In genomic region chr16:693766-694165, GRCh38 we compare ENCODE assay signal across 14 cellular contexts. TPM values are rescaled to one million over a fixed set of nuclear protein-coding genes. Genes with fewer than 3 reads are reported as not detected.
DNase-seq lines count a peak whose midpoint lies in the region; ATAC-seq, FAIRE-seq and TF ChIP-seq lines count a peak whose summit lies in the region.
"Had no signal": no experiment of that assay in that cellular context is flagged by ENCODE, and none has a peak within 500 bp of the region (broad histone marks: within the 10 kb centered on the region; RNA-seq: fewer than 3 reads in every experiment).

No MANE protein-coding gene starts in this region.

- TF ChIP-seq RAD21 in A549 (conservative IDR thresholded peaks at IDR 0.05 in 1 of 2, IDR thresholded peaks at IDR 0.05 in 1 of 2) = no peak

- WGBS in A549 (ENCODE audit: missing lambda C conversion rate) = 88% methylated on average over 17 of the region's 37 CpGs
- WGBS in hepatocyte (ENCODE audit: low lambda C conversion rate, missing lambda C conversion rate) = 18% methylated on average over 2 of the region's 37 CpGs

- H2AFZ ChIP-seq in hepatocyte = no peak overlapping the region

- H3K4me3 ChIP-seq in A549 (no peak overlapping the region), hepatocyte (no peak overlapping the region)
- H3K4me3 ChIP-seq in BLaER1 treated with 17β-estradiol and CSF1 and Interleukin-3, amounts not matched to agents 10 nM and 100 nM = peak overlapping the region; percentile 14 to 67 (median 50); a peak in 13 of 20 replicates
- H3K4me3 ChIP-seq: smooth muscle cell had no signal

- TF ChIP-seq EP300 in A549 (IDR thresholded peaks at IDR 0.05) = no peak

- ATAC-seq in A549 = no peak
- ATAC-seq in HG02970 (IDR thresholded peaks at IDR 0.05; ENCODE audit: low FRiP score, unreplicated experiment) = no peak
- ATAC-seq in HG03354 (IDR thresholded peaks at IDR 0.05; ENCODE audit: poor library complexity, severe bottlenecking, unreplicated experiment) = no peak
- no peak for ATAC-seq in left ventricle myocardium superior

- no peak for DNase-seq in A549 (ENCODE audit: low read depth in 1 of 2, low spot score in 1 of 2)
- no peak for DNase-seq in RWPE1 (ENCODE audit: low spot score)
- no peak for DNase-seq in hepatocyte (ENCODE audit: low spot score)
- DNase-seq in left ventricle myocardium superior = no peak
- DNase-seq in COR-L47 (lab: John Stamatoyannopoulos, UW) = no peak
- DNase-seq: cerebellar nuclear complex, Kasumi-1, kidney glomerular epithelial cell, NCI-H1436 treated with DMSO at 0.1 percent for 48 hours, NCI-H446 treated with DMSO at 0.1 percent for 48 hours had no signal

- H3K79me2 ChIP-seq in hepatocyte = peaks cover 13% of the 10 kb centered on the region

- H3K4me2 ChIP-seq in A549 = peak overlapping the region; percentile 91
- H3K4me2 ChIP-seq in BLaER1 treated with 17β-estradiol and CSF1 and Interleukin-3, amounts not matched to agents 10 nM and 100 nM = peak overlapping the region; percentile 79 to 99 (median 90); a peak in 20 of 22 replicates
- H3K4me2 ChIP-seq in hepatocyte = peak overlapping the region; percentile 67
- H3K4me2 ChIP-seq: smooth muscle cell had no signal

- H4K20me1 ChIP-seq in BLaER1 treated with 17β-estradiol and CSF1 and Interleukin-3, amounts not matched to agents 10 nM and 100 nM = peaks cover 0 to 35% (median 17%) of the 10 kb centered on the region in 11 experiments; a peak in 12 of 22 replicates
- H4K20me1 ChIP-seq in hepatocyte (ENCODE audit: insufficient read depth, poor library complexity, severe bottlenecking) = no peaks in the 10 kb centered on the region

- H3K27ac ChIP-seq in A549 = no peak overlapping the region
- H3K27ac ChIP-seq in BLaER1 treated with 17β-estradiol and CSF1 and Interleukin-3, amounts not matched to agents 10 nM and 100 nM = no peak overlapping the region
- H3K27ac ChIP-seq in RWPE1 = peak overlapping the region; percentile 99
- no peak overlapping the region for H3K27ac ChIP-seq in hepatocyte

- H3K27me3 ChIP-seq in BLaER1 treated with 17β-estradiol and CSF1 and Interleukin-3, amounts not matched to agents 10 nM and 100 nM = peaks cover 74 to 81% (median 80%) of the 10 kb centered on the region in 11 experiments
- peaks cover 54% of the 10 kb centered on the region for H3K27me3 ChIP-seq in hepatocyte

- CTCF ChIA-PET in A549 (lab: Yijun Ruan, JAX) (interaction anchor here (1.8 to 2.3 kb wide), 3 partner anchors 17 to 22 kb away, joined by 5 to 13 read pairs (median 5); no protein-coding TSS in a partner anchor), RWPE1 (lab: Yijun Ruan, JAX) (interaction anchor here (0.6 kb wide), 1 partner anchor 27 kb away, joined by 3 read pairs; the partner anchor contains the start of gene ANTKMT)

- FAIRE-seq in A549 (lab: Jason Lieb, UNC) = no peak

- POLR2A ChIA-PET in A549 (lab: Yijun Ruan, JAX) = no interaction called here
- POLR2A ChIA-PET in RWPE1 (lab: Yijun Ruan, JAX; ENCODE audit: low non-redundant PET) = no interaction called here

- H3K4me1 ChIP-seq in A549 = peaks cover 25% of the 10 kb centered on the region; the same call in 2 of the 3 replicates
- H3K4me1 ChIP-seq in BLaER1 treated with 17β-estradiol and CSF1 and Interleukin-3, amounts not matched to agents 10 nM and 100 nM = peaks cover 33 to 46% (median 43%) of the 10 kb centered on the region in 10 experiments
- H3K4me1 ChIP-seq in hepatocyte (ENCODE audit: insufficient read depth) = peaks cover 12% of the 10 kb centered on the region

- intact Hi-C loops in left ventricle myocardium superior (cut with micrococcal nuclease) = no loop called here

- H3K9ac ChIP-seq in BLaER1 treated with 17β-estradiol and CSF1 and Interleukin-3, amounts not matched to agents 10 nM and 100 nM = no peak overlapping the region

- H3K9me2 ChIP-seq in hepatocyte (replicated peaks; ENCODE audit: insufficient read depth) = no peaks in the 10 kb centered on the region

- no peaks in the 10 kb centered on the region for H3K36me3 ChIP-seq in BLaER1 treated with 17β-estradiol and CSF1 and Interleukin-3, amounts not matched to agents 10 nM and 100 nM
- no peaks in the 10 kb centered on the region for H3K36me3 ChIP-seq in hepatocyte (replicated peaks; ENCODE audit: insufficient read depth, low read depth)

- TF ChIP-seq CTCF in A549 (IDR thresholded peaks at IDR 0.05) = no peak
- TF ChIP-seq CTCF in RWPE1 (conservative IDR thresholded peaks at IDR 0.05; ENCODE audit: low read depth) = no peak
- TF ChIP-seq CTCF in hepatocyte (IDR thresholded peaks at IDR 0.05; ENCODE audit: poor library complexity) = no peak

- no peaks in the 10 kb centered on the region for H3K9me3 ChIP-seq in A549
- no peaks in the 10 kb centered on the region for H3K9me3 ChIP-seq in BLaER1 treated with 17β-estradiol and CSF1 and Interleukin-3, amounts not matched to agents 10 nM and 100 nM (replicated peaks in 1 of 11)
- no peaks in the 10 kb centered on the region for H3K9me3 ChIP-seq in hepatocyte (ENCODE audit: low read depth)

- no peak for TF ChIP-seq POLR2A in A549 (IDR thresholded peaks at IDR 0.05; ENCODE audit: low read length)

TF ChIP-seq in A549, 52 proteins besides CTCF, POLR2A, EP300 and RAD21 (continues in another document):
- no peak for TF ChIP-seq RFX5 (IDR thresholded peaks at IDR 0.05)
- TF ChIP-seq GATA3 (IDR thresholded peaks at IDR 0.05; ENCODE audit: borderline replicate concordance) = no peak
- no peak for TF ChIP-seq HOXB13 (CRISPR knock-in tag; IDR thresholded peaks at IDR 0.05; ENCODE audit: low read depth)
- TF ChIP-seq ZNF302 (CRISPR knock-in tag; IDR thresholded peaks at IDR 0.05) = no peak

RNA-seq across cellular contexts. Expression of gene WDR24, which starts 3.6 kb away (rescaled TPM):
- polyA plus RNA-seq in A549 (2011; rRNA removed) = 2.7 and 3.0 TPM in 2 replicates
- polyA plus RNA-seq in A549 (2012; cell fraction: cytosol; rRNA removed) = 7.4 and 8.0 TPM in 2 replicates
- 35.9 and 47.7 TPM in 2 replicates for polyA plus RNA-seq in A549 (2012; cell fraction: nucleus; rRNA removed)
- polyA plus RNA-seq in A549 (2017; fragmentation: RNase III; extraction: RNeasy Plus Mini Kit Qiagen cat#74134 plus additional on column Dnase treatment) = 5.6 to 7.6 TPM (median 6.6 TPM) in 3 replicates
- polyA minus RNA-seq in A549 (2011; rRNA and poly(A)+ RNA removed) = 2.8 and 5.1 TPM in 2 replicates
- 6.7 and 15.1 TPM in 2 replicates for total RNA-seq in hepatocyte
- polyA plus RNA-seq in hepatocyte = 22.2 and 24.0 TPM in 2 replicates
- total RNA-seq in left ventricle myocardium superior = 8.3 TPM

RNA-seq across cellular contexts. Expression of gene JMJD8, which starts 9.6 kb away (rescaled TPM):
- polyA plus RNA-seq in A549 (2011; rRNA removed) = 37.5 and 43.8 TPM in 2 replicates
- polyA plus RNA-seq in A549 (2012; cell fraction: cytosol; rRNA removed) = 109 and 141 TPM in 2 replicates
- 182 and 269 TPM in 2 replicates for polyA plus RNA-seq in A549 (2012; cell fraction: nucleus; rRNA removed)
- polyA plus RNA-seq in A549 (2017; fragmentation: RNase III; extraction: RNeasy Plus Mini Kit Qiagen cat#74134 plus additional on column Dnase treatment) = 72.6 to 77.0 TPM (median 73.7 TPM) in 3 replicates
- polyA minus RNA-seq in A549 (2011; rRNA and poly(A)+ RNA removed) = 33.6 and 39.1 TPM in 2 replicates
- total RNA-seq in hepatocyte = 44.3 and 47.8 TPM in 2 replicates
- polyA plus RNA-seq in hepatocyte = 83.4 and 84.3 TPM in 2 replicates
- total RNA-seq in left ventricle myocardium superior = 49.0 TPM

RNA-seq across cellular contexts. Expression of gene FBXL16, which starts 11.8 kb away (rescaled TPM):
- 0.53 and 0.54 TPM in 2 replicates for polyA plus RNA-seq in A549 (2011; rRNA removed)
- polyA plus RNA-seq in A549 (2012; cell fraction: cytosol; rRNA removed) = 1.1 and 2.4 TPM in 2 replicates
- 2.4 and 4.1 TPM in 2 replicates for polyA plus RNA-seq in A549 (2012; cell fraction: nucleus; rRNA removed)
- polyA plus RNA-seq in A549 (2017; fragmentation: RNase III; extraction: RNeasy Plus Mini Kit Qiagen cat#74134 plus additional on column Dnase treatment) = 1.1 to 1.4 TPM (median 1.2 TPM) in 3 replicates
- 0.21 and 0.29 TPM in 2 replicates for polyA minus RNA-seq in A549 (2011; rRNA and poly(A)+ RNA removed)
- total RNA-seq in hepatocyte = 0.07 and 0.28 TPM in 2 replicates
- 0.28 and 0.38 TPM in 2 replicates for polyA plus RNA-seq in hepatocyte
- total RNA-seq in left ventricle myocardium superior = 0.99 TPM

RNA-seq across cellular contexts. Expression of gene STUB1, which starts 13.6 kb away (rescaled TPM):
- polyA plus RNA-seq in A549 (2011; rRNA removed) (53.2 and 60.6 TPM in 2 replicates), A549 (2017; fragmentation: RNase III; extraction: RNeasy Plus Mini Kit Qiagen cat#74134 plus additional on column Dnase treatment) (90.0 to 93.5 TPM (median 90.4 TPM) in 3 replicates), hepatocyte (231 and 249 TPM in 2 replicates)
- polyA plus RNA-seq in A549 (2012; cell fraction: cytosol; rRNA removed) = 134 and 143 TPM in 2 replicates
- polyA plus RNA-seq in A549 (2012; cell fraction: nucleus; rRNA removed) = 123 and 167 TPM in 2 replicates
- polyA minus RNA-seq in A549 (2011; rRNA and poly(A)+ RNA removed) = 18.1 and 28.3 TPM in 2 replicates
- total RNA-seq in hepatocyte (116 TPM in 2 replicates), left ventricle myocardium superior (144 TPM)

RNA-seq across cellular contexts. Expression of gene RHBDL1, which starts 18.3 kb away (rescaled TPM):
- polyA plus RNA-seq in A549 (2011; rRNA removed) = 0.56 and 0.75 TPM in 2 replicates
- 1.5 and 1.8 TPM in 2 replicates for polyA plus RNA-seq in A549 (2012; cell fraction: cytosol; rRNA removed)
- polyA plus RNA-seq in A549 (2012; cell fraction: nucleus; rRNA removed) = 19.1 and 19.7 TPM in 2 replicates
- 1.2 to 1.6 TPM (median 1.4 TPM) in 3 replicates for polyA plus RNA-seq in A549 (2017; fragmentation: RNase III; extraction: RNeasy Plus Mini Kit Qiagen cat#74134 plus additional on column Dnase treatment)
- 0.12 and 0.29 TPM in 2 replicates for polyA minus RNA-seq in A549 (2011; rRNA and poly(A)+ RNA removed)
- 2.3 and 3.4 TPM in 2 replicates for total RNA-seq in hepatocyte
- polyA plus RNA-seq in hepatocyte = 4.2 and 8.1 TPM in 2 replicates
- total RNA-seq in left ventricle myocardium superior = 1.9 TPM

Comparison
In these comparisons a context has a peak if more than half of its experiments do, and no peak if none do; other contexts are left out.
1. H3K4me3 ChIP-seq: peak in BLaER1 treated with 17β-estradiol and CSF1 and Interleukin-3, amounts not matched to agents 10 nM and 100 nM (10 of 10); none in A549 (single experiment) and hepatocyte (single experiment).
2. Peak in every context shown above with its lines, with median percentiles within 50 percentile points of each other: H3K4me2 ChIP-seq.